ENCODE assay signal across 10 cellular contexts in genomic region chr1:233668725-233669294, GRCh38. TPM values are rescaled to one million over a fixed set of nuclear protein-coding genes. Genes with fewer than 3 reads are reported as not detected.
A peak's percentile ranks its signal among the peaks of the same experiment; 100 is the strongest.
DNase-seq lines count a peak whose midpoint lies in the region; ATAC-seq, FAIRE-seq and TF ChIP-seq lines count a peak whose summit lies in the region.
"Had no signal": no experiment of that assay in that cellular context is flagged by ENCODE, and none has a peak within 500 bp of the region (broad histone marks: within the 10 kb centered on the region; RNA-seq: fewer than 3 reads in every experiment).

No MANE protein-coding gene starts in this region.

- H3K36me3 Mint-ChIP-seq in activated CD4-positive, alpha-beta memory T cell treated with anti-CD3 and anti-CD28 coated beads, Interleukin-2, amount 10 ng/mL, durations not matched to agents 7 days and 5 days (ENCODE audit: low read depth), result peaks cover 50% of the 10 kb centered on the region

- intact Hi-C loops in left lung (cut with DNase I), result no loop called here

- no peak overlapping the region for H3K4me3 Mint-ChIP-seq in activated CD4-positive, alpha-beta memory T cell treated with anti-CD3 and anti-CD28 coated beads, Interleukin-2, amount 10 ng/mL, durations not matched to agents 7 days and 5 days

- H3K4me3 ChIP-seq in left lung (no peak overlapping the region), BE2C (ENCODE audit: low read depth, low read length) (no peak overlapping the region)

- no peaks in the 10 kb centered on the region for H3K9me3 ChIP-seq in left lung
- no peaks in the 10 kb centered on the region for H3K9me3 ChIP-seq in BE2C

- CTCF ChIA-PET in activated CD4-positive, alpha-beta memory T cell treated with anti-CD3 and anti-CD28 coated beads, Interleukin-2, amount 10 ng/mL, durations not matched to agents 7 days and 5 days (lab: Charles Lee), result no interaction called here

- H3K9me3 Mint-ChIP-seq in activated CD4-positive, alpha-beta memory T cell treated with anti-CD3 and anti-CD28 coated beads, Interleukin-2, amount 10 ng/mL, durations not matched to agents 7 days and 5 days, result peaks cover 6% of the 10 kb centered on the region
- H3K9me3 Mint-ChIP-seq: activated naive CD4-positive, alpha-beta T cell treated with anti-CD3 and anti-CD28 coated beads, Interleukin-2, amount 50 U/mL, for 72 hours had no signal

- peak; percentile 76 for ATAC-seq in HG02870 (IDR thresholded peaks at IDR 0.05; ENCODE audit: unreplicated experiment)
- peak; percentile 46 for ATAC-seq in left lung
- ATAC-seq in GM19455 (IDR thresholded peaks at IDR 0.05; ENCODE audit: unreplicated experiment), result no peak

- no peaks in the 10 kb centered on the region for H3K27me3 ChIP-seq in left lung
- no peaks in the 10 kb centered on the region; the same call in 1 of the 2 replicates for H3K27me3 ChIP-seq in BE2C

- H3K4me1 ChIP-seq in left lung (no peaks in the 10 kb centered on the region), BE2C (no peaks in the 10 kb centered on the region)

- POLR2A ChIA-PET in activated CD4-positive, alpha-beta memory T cell treated with anti-CD3 and anti-CD28 coated beads, Interleukin-2, amount 10 ng/mL, durations not matched to agents 7 days and 5 days (lab: Charles Lee), result no interaction called here

- no peak overlapping the region for H3K27ac ChIP-seq in left lung

- peak overlapping the region; percentile 3 for H3K27ac Mint-ChIP-seq in activated CD4-positive, alpha-beta memory T cell treated with anti-CD3 and anti-CD28 coated beads, Interleukin-2, amount 10 ng/mL, durations not matched to agents 7 days and 5 days
- H3K27ac Mint-ChIP-seq: activated naive CD4-positive, alpha-beta T cell treated with anti-CD3 and anti-CD28 coated beads, Interleukin-2, amount 50 U/mL, for 72 hours had no signal

- no peak for TF ChIP-seq CTCF in left lung (IDR thresholded peaks at IDR 0.05)
- no peak for TF ChIP-seq CTCF in BE2C (IDR thresholded peaks at IDR 0.05; ENCODE audit: low read depth, low read length)

- no peaks in the 10 kb centered on the region for H3K36me3 ChIP-seq in left lung
- no peaks in the 10 kb centered on the region for H3K36me3 ChIP-seq in BE2C

- DNase-seq in GM18507 (ENCODE audit: extremely low spot score, insufficient read length, low read depth) (peak; percentile 20), left lung (no peak), mesenteric fat pad (ENCODE audit: low spot score) (no peak), BE2C (no peak)
- DNase-seq in activated CD4-positive, alpha-beta memory T cell treated with anti-CD3 and anti-CD28 coated beads, Interleukin-2, amount 10 ng/mL, durations not matched to agents 7 days and 5 days, result peak; percentile 23
- no peak for DNase-seq in activated CD4-positive, alpha-beta T cell treated with anti-CD3 and anti-CD28 coated beads, Interleukin-2, amount 50 U/mL, for 4 hours
- DNase-seq: NCI-H526 had no signal

- peak; percentile 75 for FAIRE-seq in GM18507 (lab: Jason Lieb, UNC)

- H3K27me3 Mint-ChIP-seq in activated CD4-positive, alpha-beta memory T cell treated with anti-CD3 and anti-CD28 coated beads, Interleukin-2, amount 10 ng/mL, durations not matched to agents 7 days and 5 days, result peaks cover 1% of the 10 kb centered on the region

- peaks cover 18% of the 10 kb centered on the region for H3K4me1 Mint-ChIP-seq in activated CD4-positive, alpha-beta memory T cell treated with anti-CD3 and anti-CD28 coated beads, Interleukin-2, amount 10 ng/mL, durations not matched to agents 7 days and 5 days

RNA-seq across cellular contexts. Expression of gene KCNK1, which starts 54.9 kb away (rescaled TPM):
- total RNA-seq in activated CD4-positive, alpha-beta memory T cell treated with anti-CD3 and anti-CD28 coated beads, Interleukin-2, amount 10 ng/mL, durations not matched to agents 7 days and 5 days, result 1 to 10 TPM; 8.1 to 9.0 TPM
- total RNA-seq in left lung (10 to 100 TPM; 13.5 to 16.3 TPM), mesenteric fat pad (2.2 TPM)
- polyA plus RNA-seq in BE2C (2012; ENCODE audit: insufficient read depth, insufficient read length, low read depth), result not detected

Comparison
In these comparisons a context has a peak if more than half of its experiments do, and no peak if none do; other contexts are left out.
1. DNase-seq: peak in GM18507 (single experiment) and activated CD4-positive, alpha-beta memory T cell treated with anti-CD3 and anti-CD28 coated beads, Interleukin-2, amount 10 ng/mL, durations not matched to agents 7 days and 5 days (single experiment); none in left lung (0 of 2), mesenteric fat pad (single experiment), activated CD4-positive, alpha-beta T cell treated with anti-CD3 and anti-CD28 coated beads, Interleukin-2, amount 50 U/mL, for 4 hours (0 of 2) and BE2C (single experiment).